18 cellular contexts compared by ENCODE assay signal in genomic region chr3:169699070-169699469, GRCh38. TPM values are rescaled to one million over a fixed set of nuclear protein-coding genes. Genes with fewer than 3 reads are reported as not detected.
A peak's percentile ranks its signal among the peaks of the same experiment; 100 is the strongest.
DNase-seq lines count a peak whose midpoint lies in the region; ATAC-seq and TF ChIP-seq lines count a peak whose summit lies in the region.
"Had no signal": no experiment of that assay in that cellular context is flagged by ENCODE, and none has a peak within 500 bp of the region (broad histone marks: within the 10 kb centered on the region; RNA-seq: fewer than 3 reads in every experiment).

No MANE protein-coding gene starts in this region.

- peak overlapping the region; percentile 86 for H3K27ac Mint-ChIP-seq in chondrocyte (ENCODE audit: unreplicated experiment)
- H3K27ac Mint-ChIP-seq in HFFc6: no peak overlapping the region
- H3K27ac Mint-ChIP-seq: activated T-helper 17 cell treated with anti-CD3 and anti-CD28 coated beads, Interleukin-2, amount 50 U/mL, for 72 hours; CD14-positive monocyte had no signal

- peak; percentile 39 for DNase-seq in DMS 273 treated with DMSO at 0.1 percent for 48 hours (lab: John Stamatoyannopoulos, UW)
- DNase-seq in chondrocyte (ENCODE audit: low spot score): no peak
- DNase-seq in left cardiac atrium: no peak
- no peak for DNase-seq in NCI-H2081 (lab: John Stamatoyannopoulos, UW)
- DNase-seq in RKO (ENCODE audit: low spot score): no peak
- no peak for DNase-seq in NCI-H146 treated with DMSO at 0.1 percent for 48 hours (lab: John Stamatoyannopoulos, UW; ENCODE audit: unreplicated experiment)
- DNase-seq in HFFc6: no peak
- DNase-seq: amniotic stem cell; DMS79; left lung; NCI-H187; NCI-H345; stimulated activated CD8-positive, alpha-beta memory T cell treated with anti-CD3 and anti-CD28 coated beads, Interleukin-4, amount 100 ng/mL, for 48 hours had no signal

- H3K27me3 Mint-ChIP-seq in chondrocyte (ENCODE audit: low read depth): peaks cover 1% of the 10 kb centered on the region
- peaks cover 5% of the 10 kb centered on the region; the same call in 1 of the 2 replicates for H3K27me3 Mint-ChIP-seq in HFFc6 (ENCODE audit: insufficient read depth)

- H3K4me2 ChIP-seq in skeletal muscle satellite cell (ENCODE audit: low read length): peak overlapping the region; percentile 53
- H3K4me2 ChIP-seq: smooth muscle cell had no signal

- no peaks in the 10 kb centered on the region for H3K36me3 Mint-ChIP-seq in chondrocyte (ENCODE audit: low read depth)
- no peaks in the 10 kb centered on the region for H3K36me3 Mint-ChIP-seq in HFFc6 (ENCODE audit: low read depth)
- H3K36me3 Mint-ChIP-seq: CD14-positive monocyte had no signal

- peaks cover 8% of the 10 kb centered on the region for H3K27me3 ChIP-seq in skeletal muscle satellite cell (ENCODE audit: control insufficient read depth, insufficient read depth, low read length)
- H3K27me3 ChIP-seq: left lung had no signal

- no peaks in the 10 kb centered on the region for H3K9me3 ChIP-seq in skeletal muscle satellite cell (replicated peaks; ENCODE audit: low read length)
- H3K9me3 ChIP-seq: left lung had no signal

- intact Hi-C loops in left cardiac atrium (cut with DNase I): no loop called here

- no peak overlapping the region for H3K9ac ChIP-seq in skeletal muscle satellite cell (ENCODE audit: low read depth, low read length)

- H3K4me1 ChIP-seq in skeletal muscle satellite cell (ENCODE audit: control insufficient read depth, insufficient read depth, low read length): peaks cover 11% of the 10 kb centered on the region
- H3K4me1 ChIP-seq: left lung had no signal

- peak; percentile 51 to 62 for ATAC-seq in left cardiac atrium
- ATAC-seq: activated T-helper 17 cell treated with anti-CD3 and anti-CD28 coated beads, Interleukin-2, amount 50 U/mL, for 72 hours; left lung had no signal

- H3K4me3 Mint-ChIP-seq in chondrocyte (ENCODE audit: unreplicated experiment) (peak overlapping the region; percentile 57), HFFc6 (no peak overlapping the region)
- H3K4me3 Mint-ChIP-seq: activated T-helper 17 cell treated with anti-CD3 and anti-CD28 coated beads, Interleukin-2, amount 50 U/mL, for 72 hours; CD14-positive monocyte had no signal

- peaks cover 23% of the 10 kb centered on the region for H3K4me1 Mint-ChIP-seq in chondrocyte (ENCODE audit: low read depth)
- no peaks in the 10 kb centered on the region for H3K4me1 Mint-ChIP-seq in HFFc6 (ENCODE audit: low read depth)
- H3K4me1 Mint-ChIP-seq: activated T-helper 17 cell treated with anti-CD3 and anti-CD28 coated beads, Interleukin-2, amount 50 U/mL, for 72 hours; CD14-positive monocyte had no signal

- H3K36me3 ChIP-seq in skeletal muscle satellite cell (ENCODE audit: insufficient read depth, low read length): no peaks in the 10 kb centered on the region
- H3K36me3 ChIP-seq: left lung had no signal

- H3K4me3 ChIP-seq in skeletal muscle satellite cell (ENCODE audit: low read length): no peak overlapping the region
- H3K4me3 ChIP-seq: left lung, smooth muscle cell had no signal

- TF ChIP-seq CTCF in chondrocyte (IDR thresholded peaks at IDR 0.05): no peak
- TF ChIP-seq CTCF in HFFc6 (IDR thresholded peaks at IDR 0.05): no peak

- H3K9me3 Mint-ChIP-seq in chondrocyte (ENCODE audit: low read depth) (no peaks in the 10 kb centered on the region), HFFc6 (no peaks in the 10 kb centered on the region)

RNA-seq across cellular contexts. Expression of gene MECOM, which starts 35.6 kb away (rescaled TPM):
- total RNA-seq in chondrocyte (4.6 to 11.4 TPM (median 5.2 TPM) in 3 replicates), left cardiac atrium (10 to 100 TPM; 20.0 to 25.4 TPM)
- total RNA-seq in skeletal muscle satellite cell (2012; rRNA removed): 0.87 and 1.8 TPM in 2 replicates
- 10 to 100 TPM in 2 of 6 experiments, 1 to 10 TPM in 4; 3.6 to 10.9 (median 9.4) TPM for total RNA-seq in HFFc6 (2021; fragmentation: NEBNext Ultra II Directional; extraction: Animal tissue kit (Norgen Biotek cat#: 25700))
- total RNA-seq: A673; activated T-helper 17 cell treated with anti-CD3 and anti-CD28 coated beads, Interleukin-2, amount 50 U/mL, for 72 hours had no signal
